20 cellular contexts compared by ENCODE assay signal in genomic region chr11:109606256-109606655, GRCh38.
"Had no signal": no experiment of that assay in that cellular context is flagged by ENCODE, and none has a peak within 500 bp of the region (broad histone marks: within the 10 kb centered on the region; RNA-seq: fewer than 3 reads in every experiment).

No MANE protein-coding gene starts in this region.

- H3K36me3 Mint-ChIP-seq: naive thymus-derived CD4-positive, alpha-beta T cell had no signal

- H3K4me1 ChIP-seq: gastroesophageal sphincter, psoas muscle, right atrium auricular region, sigmoid colon had no signal

- H3K27me3 ChIP-seq: gastroesophageal sphincter, neutrophil, right atrium auricular region, sigmoid colon, stomach had no signal

- H3K27me3 Mint-ChIP-seq: naive thymus-derived CD4-positive, alpha-beta T cell had no signal

- H3K36me3 ChIP-seq: gastroesophageal sphincter, neutrophil, right atrium auricular region, sigmoid colon, stomach had no signal

- H3K4me3 ChIP-seq: coronary artery, gastroesophageal sphincter, lung, psoas muscle, right atrium auricular region, sigmoid colon, skin epidermis, stomach had no signal

- ATAC-seq: esophagus mucosa; gastroesophageal sphincter; left colon; left ventricle myocardium superior; naive thymus-derived CD4-positive, alpha-beta T cell; psoas muscle had no signal

- H3K27ac ChIP-seq: coronary artery, gastroesophageal sphincter, neutrophil, psoas muscle, right atrium auricular region, sigmoid colon, skin epidermis, stomach had no signal

- H3K9me3 Mint-ChIP-seq: endodermal cell had no signal

- H3K27ac Mint-ChIP-seq: endodermal cell; naive thymus-derived CD4-positive, alpha-beta T cell had no signal

- DNase-seq: effector CD4-positive, alpha-beta T cell; endodermal cell; glutamatergic neuron; left colon; left ventricle myocardium superior; mesendoderm; naive thymus-derived CD4-positive, alpha-beta T cell; psoas muscle; sigmoid colon; stimulated activated CD4-positive, alpha-beta T cell treated with anti-CD3 and anti-CD28 coated beads, Interleukin-12 subunit alpha, Interleukin-12 subunit beta, amount 100 ng/mL, for 4 hours; stimulated activated naive CD4-positive, alpha-beta T cell; stomach; trophoblast cell had no signal

- H3K9me3 ChIP-seq: gastroesophageal sphincter, neutrophil, psoas muscle, right atrium auricular region, sigmoid colon, stomach had no signal

- H3K4me1 Mint-ChIP-seq: endodermal cell had no signal

- H3K4me3 Mint-ChIP-seq: endodermal cell; naive thymus-derived CD4-positive, alpha-beta T cell had no signal
